8 cellular contexts compared by ENCODE assay signal in genomic region chrX:118459494-118459893, GRCh38. TPM values are rescaled to one million over a fixed set of nuclear protein-coding genes. Genes with fewer than 3 reads are reported as not detected.
DNase-seq lines count a peak whose midpoint lies in the region; ATAC-seq, FAIRE-seq and TF ChIP-seq lines count a peak whose summit lies in the region.

No MANE protein-coding gene starts in this region.

- H3K27me3 ChIP-seq in KMS-11 (ENCODE audit: insufficient read depth, low read depth) (no peaks in the 10 kb centered on the region), SJCRH30 (no peaks in the 10 kb centered on the region), endodermal cell (ENCODE audit: control insufficient read depth, insufficient read depth, low read length, poor library complexity, severe bottlenecking) (no peaks in the 10 kb centered on the region), neural progenitor cell (no peaks in the 10 kb centered on the region)

- H3K4me3 ChIP-seq in KMS-11 (IDR thresholded peaks at IDR 0.05; ENCODE audit: insufficient read depth, low read depth, low read length), result no peak overlapping the region
- H3K4me3 ChIP-seq in SJCRH30, result no peak overlapping the region
- no peak overlapping the region for H3K4me3 ChIP-seq in endodermal cell (ENCODE audit: low read length)
- H3K4me3 ChIP-seq in neural progenitor cell, result no peak overlapping the region

- no peaks in the 10 kb centered on the region for H3K9me3 ChIP-seq in SJCRH30 (replicated peaks)
- no peaks in the 10 kb centered on the region for H3K9me3 ChIP-seq in endodermal cell (ENCODE audit: control insufficient read depth, low read length)
- no peaks in the 10 kb centered on the region for H3K9me3 ChIP-seq in neural progenitor cell (ENCODE audit: low read depth)

- H2AFZ ChIP-seq in KMS-11 (ENCODE audit: low read depth) (no peak overlapping the region), neural progenitor cell (replicated peaks) (no peak overlapping the region)

- 56% methylated on average over 4 of the region's 4 CpGs; no CpG with 5 or more reads in 1 of the 2 experiments for WGBS in endodermal cell (ENCODE audit: insufficient coverage in 1 of 2, insufficient read length in 1 of 2), 2 experiments

- H3K27me3 Mint-ChIP-seq in endodermal cell (ENCODE audit: insufficient read depth), result no peaks in the 10 kb centered on the region
- H3K27me3 Mint-ChIP-seq in neural progenitor cell (ENCODE audit: insufficient read depth, low read depth), result no peaks in the 10 kb centered on the region

- H3K4me2 ChIP-seq in KMS-11 (no peak overlapping the region), neural progenitor cell (no peak overlapping the region)

- H3K9me3 Mint-ChIP-seq in endodermal cell (peaks cover 35% of the 10 kb centered on the region), neural progenitor cell (no peaks in the 10 kb centered on the region)

- H3K9ac ChIP-seq in KMS-11 (no peak overlapping the region), endodermal cell (ENCODE audit: extremely low read depth, low read length, poor library complexity, severe bottlenecking) (no peak overlapping the region), neural progenitor cell (no peak overlapping the region)

- TF ChIP-seq CTCF in C4-2B (conservative IDR thresholded peaks at IDR 0.05) (peak; percentile 57), KMS-11 (conservative IDR thresholded peaks at IDR 0.05; ENCODE audit: low read depth, low read length) (peak; percentile 59; the same call in 1 of the 2 replicates), endodermal cell (conservative IDR thresholded peaks at IDR 0.05) (peak; percentile 74), neural progenitor cell (IDR thresholded peaks at IDR 0.05) (peak; percentile 56)

- no peaks in the 10 kb centered on the region for H3K36me3 ChIP-seq in KMS-11 (ENCODE audit: insufficient read depth)
- H3K36me3 ChIP-seq in SJCRH30, result no peaks in the 10 kb centered on the region
- H3K36me3 ChIP-seq in endodermal cell (ENCODE audit: control insufficient read depth, insufficient read depth, low read length), result peaks cover under 1% of the 10 kb centered on the region
- H3K36me3 ChIP-seq in neural progenitor cell, result no peaks in the 10 kb centered on the region

- no peak for TF ChIP-seq POLR2A in GM12891 (IDR thresholded peaks at IDR 0.05; ENCODE audit: low read depth, low read length)

- H4K20me1 ChIP-seq in KMS-11 (ENCODE audit: insufficient read depth), result no peaks in the 10 kb centered on the region
- H4K20me1 ChIP-seq in neural progenitor cell (ENCODE audit: low read depth), result no peaks in the 10 kb centered on the region

- H3K4me1 ChIP-seq in KMS-11 (ENCODE audit: low read depth, poor library complexity, severe bottlenecking) (no peaks in the 10 kb centered on the region), SJCRH30 (no peaks in the 10 kb centered on the region), endodermal cell (ENCODE audit: control insufficient read depth, insufficient read depth, low read length) (no peaks in the 10 kb centered on the region), neural progenitor cell (no peaks in the 10 kb centered on the region)

- no peaks in the 10 kb centered on the region for H3F3A ChIP-seq in neural progenitor cell (ENCODE audit: low read depth)

- H3K27ac ChIP-seq in C4-2B (no peak overlapping the region), KMS-11 (no peak overlapping the region), SJCRH30 (no peak overlapping the region), endodermal cell (ENCODE audit: low read depth, low read length) (no peak overlapping the region), neural progenitor cell (no peak overlapping the region)

- H3K79me2 ChIP-seq in KMS-11 (ENCODE audit: insufficient read depth, low read depth) (no peaks in the 10 kb centered on the region), neural progenitor cell (ENCODE audit: low read depth) (no peaks in the 10 kb centered on the region)

- H3K27ac Mint-ChIP-seq in endodermal cell, result no peak overlapping the region
- no peak overlapping the region for H3K27ac Mint-ChIP-seq in neural progenitor cell

- FAIRE-seq in GM12891 (lab: Jason Lieb, UNC), result peak; percentile 72

- DNase-seq in GM12891 (ENCODE audit: insufficient read length, low spot score) (peak; percentile 14), SJCRH30 (peak; percentile 22 to 57), endodermal cell (no peak), neural progenitor cell (ENCODE audit: low spot score) (peak; percentile 36), mucosa of gallbladder (ENCODE audit: low spot score) (no peak)

- H3K4me1 Mint-ChIP-seq in endodermal cell (peaks cover 4% of the 10 kb centered on the region), neural progenitor cell (no peaks in the 10 kb centered on the region)

- peaks cover 3% of the 10 kb centered on the region for H3K36me3 Mint-ChIP-seq in endodermal cell (ENCODE audit: low read depth)
- peaks cover 7% of the 10 kb centered on the region for H3K36me3 Mint-ChIP-seq in neural progenitor cell

- no peak overlapping the region for H3K4me3 Mint-ChIP-seq in endodermal cell
- H3K4me3 Mint-ChIP-seq in neural progenitor cell, result no peak overlapping the region

- ATAC-seq in HG03520 (IDR thresholded peaks at IDR 0.05; ENCODE audit: unreplicated experiment), result no peak

TF ChIP-seq in GM12891, 5 proteins besides CTCF, POLR2A, EP300 and RAD21:
- TF ChIP-seq PAX5 (IDR thresholded peaks at IDR 0.05; ENCODE audit: insufficient read depth, low read length, severe bottlenecking) (no peak), TAF1 (IDR thresholded peaks at IDR 0.05; ENCODE audit: low read depth, low read length) (no peak), SPI1 (IDR thresholded peaks at IDR 0.05; ENCODE audit: low read depth, low read length) (no peak), POU2F2 (IDR thresholded peaks at IDR 0.05; ENCODE audit: low read depth, low read length) (no peak), POLR2AphosphoS5 (IDR thresholded peaks at IDR 0.05; ENCODE audit: low read depth, low read length) (no peak)

RNA-seq across cellular contexts. Expression of gene DOCK11, which starts 36.1 kb away (rescaled TPM):
- polyA plus RNA-seq in GM12891 (2012; ENCODE audit: low read depth, missing spikeins), result 9.8 TPM
- total RNA-seq in SJCRH30 (2014; rRNA removed; shearing (Covaris generic)), result 17.3 and 18.0 TPM in 2 replicates
- total RNA-seq in endodermal cell (1 to 10 TPM; 3.1 to 3.4 TPM), neural progenitor cell (ENCODE audit: low replicate concordance) (18.8 and 20.9 TPM in 2 replicates), mucosa of gallbladder (16.3 TPM)
- polyA plus RNA-seq in endodermal cell (2013, experiment 1 of 2), result 14.8 TPM
- polyA plus RNA-seq in endodermal cell (2013, experiment 2 of 2), result 12.0 TPM

Comparison
In these comparisons a context has a peak if more than half of its experiments do, and no peak if none do; other contexts are left out.
1. DNase-seq: peak in GM12891 (single experiment), SJCRH30 (2 of 2) and neural progenitor cell (single experiment); none in endodermal cell (single experiment) and mucosa of gallbladder (single experiment).
2. Peak in every context shown above with its lines, with median percentiles within 50 percentile points of each other: CTCF ChIP-seq.